39 cellular contexts compared by ENCODE assay signal in the genomic region with DNA sequence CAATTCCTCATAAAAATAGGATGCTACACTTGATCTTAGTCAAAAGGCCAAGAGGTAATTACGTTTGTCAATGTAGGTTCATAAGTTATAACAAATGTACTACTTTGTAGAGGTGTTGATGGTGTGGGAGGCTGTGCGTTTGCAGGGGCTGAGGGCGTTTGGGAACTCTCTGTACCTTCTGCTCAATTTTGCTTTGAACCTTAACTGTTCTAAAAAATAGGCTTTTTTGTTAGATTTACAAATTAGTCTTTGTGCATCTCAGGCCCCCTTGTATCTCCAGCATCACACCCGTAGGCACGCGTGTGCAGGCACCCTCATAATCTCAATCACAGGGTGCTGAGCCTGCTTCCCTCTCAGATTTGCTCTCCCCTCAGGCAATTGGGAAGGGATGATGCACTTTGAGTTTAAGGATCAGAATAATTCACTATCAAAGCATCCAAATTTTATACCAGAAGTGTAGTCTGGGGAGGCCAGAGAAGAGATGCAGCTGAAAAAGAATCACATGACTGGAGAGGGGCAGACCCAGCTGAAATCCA. TPM values are rescaled to one million over a fixed set of nuclear protein-coding genes. Genes with fewer than 3 reads are reported as not detected.
"Had no signal": no experiment of that assay in that cellular context is flagged by ENCODE, and none has a peak within 500 bp of the region (broad histone marks: within the 10 kb centered on the region; RNA-seq: fewer than 3 reads in every experiment).

No MANE protein-coding gene starts in this region.

- ATAC-seq: activated CD8-positive, alpha-beta T cell treated with anti-CD3 and anti-CD28 coated beads for 36 hours; activated naive CD4-positive, alpha-beta T cell treated with anti-CD3 and anti-CD28 coated beads, Interleukin-2, amount 50 U/mL, for 72 hours; activated T-cell treated with anti-CD3 and anti-CD28 coated beads, Interleukin-2, amount 50 U/mL, for 4 hours; activated T-cell treated with anti-CD3 and anti-CD28 coated beads, Interleukin-2, amount 50 U/mL, for 72 hours; activated T-helper 17 cell treated with anti-CD3 and anti-CD28 coated beads, Interleukin-2, amount 50 U/mL, for 72 hours; body of pancreas had no signal

- H3K4me1 Mint-ChIP-seq: activated B cell treated with CpG ODN at 0.5 μM for 24 hours; activated T-helper 17 cell treated with anti-CD3 and anti-CD28 coated beads, Interleukin-2, amount 50 U/mL, for 72 hours had no signal

- H3K4me3 Mint-ChIP-seq: activated B cell treated with CpG ODN at 0.5 μM for 24 hours; activated CD4-positive, alpha-beta memory T cell treated with anti-CD3 and anti-CD28 coated beads for 36 hours; activated CD4-positive, alpha-beta T cell treated with anti-CD3 and anti-CD28 coated beads, Interleukin-2, amount 10 ng/mL, durations not matched to agents 24 days and 14 days; activated CD8-positive, alpha-beta T cell treated with anti-CD3 and anti-CD28 coated beads for 36 hours; activated naive CD4-positive, alpha-beta T cell treated with anti-CD3 and anti-CD28 coated beads for 36 hours; activated naive CD8-positive, alpha-beta T cell treated with anti-CD3 and anti-CD28 coated beads for 36 hours; activated T-cell treated with anti-CD3 and anti-CD28 coated beads, Interleukin-2, amount 50 U/mL, for 4 hours; activated T-cell treated with anti-CD3 and anti-CD28 coated beads, Interleukin-2, amount 50 U/mL, for 72 hours; activated T-helper 1 cell treated with anti-CD3 and anti-CD28 coated beads, Interleukin-12 subunit alpha, Interleukin-12 subunit beta, Interleukin-2, Interleukin-4 antibody, amounts not matched to agents 30 ng/mL and 10 ng/mL and 1 ng/mL, durations not matched to agents 14 hours and 24 hours and 36 hours; activated T-helper 17 cell treated with anti-CD3 and anti-CD28 coated beads, Interleukin-2, amount 50 U/mL, for 72 hours; T-helper 1 cell treated with Interleukin-12 subunit alpha and Interleukin-12 subunit beta and Interleukin-4 antibody, amounts not matched to agents 30 μg/mL and 1 μg/mL, for 36 hours; T-helper 2 cell treated with Interferon-gamma antibody and Interleukin-4, amounts not matched to agents 5 μg/mL and 100 μg/mL, for 36 hours had no signal

- H3K27me3 ChIP-seq: adrenal gland, body of pancreas, brain microvascular endothelial cell, cardiac muscle cell had no signal

- H3K4me1 ChIP-seq: adrenal gland, body of pancreas had no signal

- H3K9me3 ChIP-seq: adrenal gland, body of pancreas had no signal

- H3K36me3 ChIP-seq: adrenal gland, brain microvascular endothelial cell, cardiac muscle cell had no signal

- H3K27ac Mint-ChIP-seq: activated B cell treated with CpG ODN at 0.5 μM for 24 hours; activated CD4-positive, alpha-beta memory T cell treated with anti-CD3 and anti-CD28 coated beads for 36 hours; activated CD4-positive, alpha-beta T cell treated with anti-CD3 and anti-CD28 coated beads, Interleukin-2, amount 10 ng/mL, durations not matched to agents 24 days and 14 days; activated CD8-positive, alpha-beta T cell treated with anti-CD3 and anti-CD28 coated beads for 36 hours; activated naive CD4-positive, alpha-beta T cell treated with anti-CD3 and anti-CD28 coated beads for 36 hours; activated naive CD4-positive, alpha-beta T cell treated with anti-CD3 and anti-CD28 coated beads, Interleukin-2, amount 50 U/mL, for 72 hours; activated naive CD8-positive, alpha-beta T cell treated with anti-CD3 and anti-CD28 coated beads for 36 hours; activated T-cell treated with anti-CD3 and anti-CD28 coated beads, Interleukin-2, amount 50 U/mL, for 72 hours; activated T-helper 1 cell treated with anti-CD3 and anti-CD28 coated beads, Interleukin-12 subunit alpha, Interleukin-12 subunit beta, Interleukin-2, Interleukin-4 antibody, amounts not matched to agents 30 ng/mL and 10 ng/mL and 1 ng/mL, durations not matched to agents 14 hours and 24 hours and 36 hours; activated T-helper 17 cell treated with anti-CD3 and anti-CD28 coated beads, Interleukin-2, amount 50 U/mL, for 72 hours; T-helper 1 cell treated with Interleukin-12 subunit alpha and Interleukin-12 subunit beta and Interleukin-4 antibody, amounts not matched to agents 30 μg/mL and 1 μg/mL, for 36 hours; T-helper 2 cell treated with Interferon-gamma antibody and Interleukin-4, amounts not matched to agents 5 μg/mL and 100 μg/mL, for 36 hours had no signal

- H3K36me3 Mint-ChIP-seq: activated CD4-positive, alpha-beta memory T cell treated with anti-CD3 and anti-CD28 coated beads for 36 hours; activated naive CD4-positive, alpha-beta T cell treated with anti-CD3 and anti-CD28 coated beads, Interleukin-2, amount 50 U/mL, for 72 hours; activated naive CD8-positive, alpha-beta T cell treated with anti-CD3 and anti-CD28 coated beads for 36 hours had no signal

- H3K27ac ChIP-seq: adrenal gland, body of pancreas, brain microvascular endothelial cell, cardiac muscle cell, VCaP had no signal

- H3K9me3 Mint-ChIP-seq: activated B cell treated with CpG ODN at 0.5 μM for 24 hours; activated CD4-positive, alpha-beta memory T cell treated with anti-CD3 and anti-CD28 coated beads for 36 hours; activated CD4-positive, alpha-beta T cell treated with anti-CD3 and anti-CD28 coated beads, Interleukin-2, amount 10 ng/mL, durations not matched to agents 24 days and 14 days; activated CD8-positive, alpha-beta T cell treated with anti-CD3 and anti-CD28 coated beads for 36 hours; activated naive CD4-positive, alpha-beta T cell treated with anti-CD3 and anti-CD28 coated beads for 36 hours; activated naive CD4-positive, alpha-beta T cell treated with anti-CD3 and anti-CD28 coated beads, Interleukin-2, amount 50 U/mL, for 72 hours; activated naive CD8-positive, alpha-beta T cell treated with anti-CD3 and anti-CD28 coated beads for 36 hours; activated T-cell treated with anti-CD3 and anti-CD28 coated beads, Interleukin-2, amount 50 U/mL, for 4 hours; activated T-cell treated with anti-CD3 and anti-CD28 coated beads, Interleukin-2, amount 50 U/mL, for 72 hours; activated T-helper 1 cell treated with anti-CD3 and anti-CD28 coated beads, Interleukin-12 subunit alpha, Interleukin-12 subunit beta, Interleukin-2, Interleukin-4 antibody, amounts not matched to agents 30 ng/mL and 10 ng/mL and 1 ng/mL, durations not matched to agents 14 hours and 24 hours and 36 hours; activated T-helper 17 cell treated with anti-CD3 and anti-CD28 coated beads, Interleukin-2, amount 50 U/mL, for 72 hours; T-helper 1 cell treated with Interleukin-12 subunit alpha and Interleukin-12 subunit beta and Interleukin-4 antibody, amounts not matched to agents 30 μg/mL and 1 μg/mL, for 36 hours; T-helper 2 cell treated with Interferon-gamma antibody and Interleukin-4, amounts not matched to agents 5 μg/mL and 100 μg/mL, for 36 hours had no signal

- H3K27me3 Mint-ChIP-seq: activated B cell treated with CpG ODN at 0.5 μM for 24 hours; activated CD8-positive, alpha-beta T cell treated with anti-CD3 and anti-CD28 coated beads for 36 hours; activated naive CD8-positive, alpha-beta T cell treated with anti-CD3 and anti-CD28 coated beads for 36 hours had no signal

- H3K4me3 ChIP-seq: adrenal gland, body of pancreas, cardiac muscle cell had no signal

- DNase-seq: activated B cell treated with CpG ODN at 0.5 μM for 24 hours; activated CD4-positive, alpha-beta memory T cell treated with anti-CD3 and anti-CD28 coated beads for 36 hours; activated CD4-positive, alpha-beta T cell treated with anti-CD3 and anti-CD28 coated beads for 4 hours; activated CD4-positive, alpha-beta T cell treated with anti-CD3 and anti-CD28 coated beads, Interleukin-2, amount 50 U/mL, for 1 hour; activated CD4-positive, alpha-beta T cell treated with anti-CD3 and anti-CD28 coated beads, Interleukin-2, amount 50 U/mL, for 4 hours; activated CD4-positive, CD25-positive, alpha-beta regulatory T cell treated with anti-CD3 and anti-CD28 coated beads, Interleukin-2, amount 50 U/mL, for 72 hours; activated CD8-positive, alpha-beta memory T cell treated with anti-CD3 and anti-CD28 coated beads, Interleukin-2, amount 50 U/mL, for 4 hours; activated CD8-positive, alpha-beta T cell treated with anti-CD3 and anti-CD28 coated beads for 36 hours; activated effector memory CD4-positive, alpha-beta T cell treated with anti-CD3 and anti-CD28 coated beads, Interleukin-2, amount 50 U/mL, for 16 hours; activated gamma-delta T cell treated with Interleukin-2 at 50 U/mL for 16 hours; activated naive CD4-positive, alpha-beta T cell; activated naive CD4-positive, alpha-beta T cell treated with anti-CD3 and anti-CD28 coated beads for 36 hours; activated naive CD4-positive, alpha-beta T cell treated with anti-CD3 and anti-CD28 coated beads, Interleukin-2, amount 50 U/mL, for 16 hours; activated naive CD8-positive, alpha-beta T cell treated with anti-CD3 and anti-CD28 coated beads for 36 hours; activated T-cell treated with anti-CD3 and anti-CD28 coated beads for 4 hours; activated T-cell treated with anti-CD3 and anti-CD28 coated beads, Interleukin-2, amount 50 U/mL, for 1 hour; activated T-cell treated with anti-CD3 and anti-CD28 coated beads, Interleukin-2, amount 50 U/mL, for 4 hours; activated T-cell treated with anti-CD3 and anti-CD28 coated beads, Interleukin-2, amount 50 U/mL, for 72 hours; adrenal gland; amniotic stem cell; aorta; body of pancreas; brain microvascular endothelial cell; central memory CD4-positive, alpha-beta T cell; T-helper 1 cell; T-helper 2 cell; T-helper 9 cell had no signal

RNA-seq across cellular contexts. Expression of a gene that starts 36.1 kb away (rescaled TPM):
- total RNA-seq: activated B cell treated with CpG ODN at 0.5 μM for 24 hours; activated CD4-positive, alpha-beta memory T cell treated with anti-CD3 and anti-CD28 coated beads for 36 hours; activated CD4-positive, alpha-beta T cell treated with anti-CD3 and anti-CD28 coated beads, Interleukin-2, amount 10 ng/mL, durations not matched to agents 24 days and 14 days; activated CD8-positive, alpha-beta memory T cell treated with anti-CD3 and anti-CD28 coated beads for 36 hours; activated CD8-positive, alpha-beta T cell treated with anti-CD3 and anti-CD28 coated beads for 36 hours; activated naive CD4-positive, alpha-beta T cell treated with anti-CD3 and anti-CD28 coated beads for 36 hours; activated naive CD4-positive, alpha-beta T cell treated with anti-CD3 and anti-CD28 coated beads, Interleukin-2, amount 50 U/mL, for 72 hours; activated naive CD8-positive, alpha-beta T cell treated with anti-CD3 and anti-CD28 coated beads for 36 hours; activated T-cell treated with anti-CD3 and anti-CD28 coated beads, Interleukin-2, amount 50 U/mL, for 4 hours; activated T-cell treated with anti-CD3 and anti-CD28 coated beads, Interleukin-2, amount 50 U/mL, for 72 hours; activated T-helper 1 cell treated with anti-CD3 and anti-CD28 coated beads, Interleukin-12 subunit alpha, Interleukin-12 subunit beta, Interleukin-2, Interleukin-4 antibody, amounts not matched to agents 30 ng/mL and 10 ng/mL and 1 ng/mL, durations not matched to agents 14 hours and 24 hours and 36 hours; activated T-helper 17 cell treated with anti-CD3 and anti-CD28 coated beads, Interleukin-2, amount 50 U/mL, for 72 hours; aorta; astrocyte; body of pancreas; bronchial epithelial cell; cardiac muscle cell; cerebellum had no signal
- polyA plus RNA-seq: cardiac muscle cell had no signal
